ENCODE assay signal across 10 cellular contexts in the genomic region with DNA sequence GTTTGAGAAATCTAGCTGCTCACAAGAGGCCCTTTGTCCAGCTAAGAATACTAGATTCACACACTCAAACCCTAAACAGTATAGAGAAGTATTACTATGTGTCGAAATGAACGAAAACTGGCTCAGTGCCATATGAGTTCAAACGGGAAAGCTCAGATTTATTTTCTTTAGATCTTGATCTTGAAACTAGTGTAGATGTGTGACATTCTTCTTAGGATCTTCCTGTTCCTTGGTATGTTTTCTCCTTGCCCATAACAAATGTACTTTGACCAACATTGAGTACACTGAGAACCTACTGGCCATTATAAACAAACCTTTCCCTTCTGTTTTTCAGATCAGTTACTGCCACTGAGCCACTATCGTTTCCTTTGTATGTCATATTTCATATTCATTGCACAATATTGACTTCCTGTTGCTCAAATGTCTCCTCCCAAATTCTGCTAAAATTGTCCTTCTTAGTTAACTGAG. TPM values are rescaled to one million over a fixed set of nuclear protein-coding genes. Genes with fewer than 3 reads are reported as not detected.
DNase-seq lines count a peak whose midpoint lies in the region; ATAC-seq and TF ChIP-seq lines count a peak whose summit lies in the region.
"Had no signal": no experiment of that assay in that cellular context is flagged by ENCODE, and none has a peak within 500 bp of the region (broad histone marks: within the 10 kb centered on the region; RNA-seq: fewer than 3 reads in every experiment).

No MANE protein-coding gene starts in this region.

- peaks cover 8 to 33% (median 27%) of the 10 kb centered on the region in 3 donors for H3K4me1 Mint-ChIP-seq in naive B cell
- H3K4me1 Mint-ChIP-seq in effector memory CD8-positive, alpha-beta T cell (ENCODE audit: low read depth in 2 of 2), result peaks cover 10 to 12% of the 10 kb centered on the region in 2 donors

- H3K27ac Mint-ChIP-seq in naive B cell, result peak overlapping the region in 4 of 6 donors; percentile 11 to 66 (median 37)
- H3K27ac Mint-ChIP-seq in effector memory CD8-positive, alpha-beta T cell, result peak overlapping the region in 1 of 2 donors; percentile 33

- H3K9me3 ChIP-seq in Karpas-422 (ENCODE audit: low read length), result no peaks in the 10 kb centered on the region

- no peaks in the 10 kb centered on the region for H3K79me2 ChIP-seq in Karpas-422 (ENCODE audit: low read length)

- no peaks in the 10 kb centered on the region for H3K36me3 ChIP-seq in Karpas-422 (ENCODE audit: insufficient read depth, low read length)

- no peaks in the 10 kb centered on the region for H3K9me3 Mint-ChIP-seq in naive B cell
- no peaks in the 10 kb centered on the region for H3K9me3 Mint-ChIP-seq in effector memory CD8-positive, alpha-beta T cell

- H3K4me3 ChIP-seq in coronary artery (peak overlapping the region; percentile 26), Karpas-422 (ENCODE audit: low read length) (no peak overlapping the region)

- no peak overlapping the region for H2AFZ ChIP-seq in Karpas-422 (ENCODE audit: low read length)

- DNase-seq in MV-4-11 (lab: John Stamatoyannopoulos, UW) (peak; percentile 71), coronary artery (ENCODE audit: low spot score) (no peak), naive B cell (no peak), Karpas-422 (no peak), NCI-H82 (lab: John Stamatoyannopoulos, UW) (no peak)
- no peak for DNase-seq in effector memory CD8-positive, alpha-beta T cell
- DNase-seq: midbrain, NCI-H774 had no signal

- H3K36me3 Mint-ChIP-seq in naive B cell, result no peaks in the 10 kb centered on the region
- no peaks in the 10 kb centered on the region for H3K36me3 Mint-ChIP-seq in effector memory CD8-positive, alpha-beta T cell (ENCODE audit: insufficient read depth)

- no peak overlapping the region for H3K9ac ChIP-seq in Karpas-422 (ENCODE audit: low read length)

- no peak for ATAC-seq in naive B cell (ENCODE audit: low read depth in 2 of 2)
- no peak for ATAC-seq in HG03342 (IDR thresholded peaks at IDR 0.05; ENCODE audit: unreplicated experiment)
- ATAC-seq in effector memory CD8-positive, alpha-beta T cell (replicated peaks), result no peak

- no peak overlapping the region for H3K4me2 ChIP-seq in Karpas-422 (ENCODE audit: low read depth, low read length, poor library complexity, severe bottlenecking)

- no peaks in the 10 kb centered on the region for H3K27me3 Mint-ChIP-seq in naive B cell
- peaks cover 16% of the 10 kb centered on the region in 2 donors for H3K27me3 Mint-ChIP-seq in effector memory CD8-positive, alpha-beta T cell

- peak overlapping the region; percentile 94 for H3K27ac ChIP-seq in C4-2B
- H3K27ac ChIP-seq in coronary artery, result peak overlapping the region in 1 of 2 donors; percentile 71
- H3K27ac ChIP-seq in Karpas-422 (ENCODE audit: low read length), result no peak overlapping the region

- H3K27me3 ChIP-seq in Karpas-422 (ENCODE audit: low read length), result no peaks in the 10 kb centered on the region

- H4K20me1 ChIP-seq in Karpas-422 (ENCODE audit: insufficient read depth, low read depth, low read length), result no peaks in the 10 kb centered on the region

- no peaks in the 10 kb centered on the region for H3K9me2 ChIP-seq in Karpas-422 (replicated peaks; ENCODE audit: insufficient read depth, low read length)

- H3K4me3 Mint-ChIP-seq in naive B cell, result peak overlapping the region in 5 of 8 donors; percentile 0 to 71 (median 21)
- peak overlapping the region in 1 of 2 donors; percentile 1 for H3K4me3 Mint-ChIP-seq in effector memory CD8-positive, alpha-beta T cell

- TF ChIP-seq CTCF in C4-2B (conservative IDR thresholded peaks at IDR 0.05) (no peak), coronary artery (IDR thresholded peaks at IDR 0.05) (no peak)

- H3K4me1 ChIP-seq in Karpas-422 (ENCODE audit: low read length), result no peaks in the 10 kb centered on the region

RNA-seq across cellular contexts. Expression of a gene that starts 21.3 kb away (rescaled TPM):
- polyA plus RNA-seq in naive B cell (ENCODE audit: low read depth in 6 of 6), result not detected
- total RNA-seq in Karpas-422 (2014; rRNA removed; shearing (Covaris generic); ENCODE audit: low replicate concordance), result not detected in 2 replicates
